Comparison of ENCODE assay signal across 2 cellular contexts in the genomic region with DNA sequence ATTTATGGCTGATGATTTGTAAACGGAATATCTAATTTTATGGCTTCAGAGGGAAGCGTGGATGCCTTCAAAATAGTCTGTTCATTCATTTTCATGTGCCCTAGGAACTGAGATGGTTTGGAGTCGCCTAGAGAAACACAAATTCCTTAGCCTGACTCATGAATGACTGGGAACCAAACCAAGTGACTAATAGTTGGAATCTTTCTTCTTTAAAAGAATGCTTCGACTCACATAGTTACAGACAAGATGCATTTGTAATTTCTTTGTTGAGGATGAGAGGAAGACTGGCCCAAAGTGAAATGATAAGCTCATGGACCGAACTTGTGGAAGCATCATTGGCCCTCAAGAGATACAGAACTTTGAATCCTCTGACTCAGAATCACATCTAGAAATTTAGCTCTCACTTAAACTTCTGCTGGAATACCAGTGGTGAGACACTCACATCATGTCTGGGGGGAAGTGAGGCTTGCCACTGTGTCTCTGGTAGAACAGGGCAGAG.
A peak's percentile ranks its signal among the peaks of the same experiment; 100 is the strongest.
TF ChIP-seq lines count a peak whose summit lies in the region.

No MANE protein-coding gene starts in this region.

TF ChIP-seq in IMR-90, 13 proteins besides CTCF, POLR2A, EP300 and RAD21 (continued from another document):
- TF ChIP-seq RCOR1 (IDR thresholded peaks at IDR 0.05; ENCODE audit: insufficient replicate concordance, low read length) (no peak), SMC3 (IDR thresholded peaks at IDR 0.05; ENCODE audit: low read depth, low read length) (no peak), FOS (IDR thresholded peaks at IDR 0.05; ENCODE audit: low read depth, low read length) (peak; percentile 79), NFE2L2 (IDR thresholded peaks at IDR 0.05; ENCODE audit: low read depth, low read length) (no peak), RFX5 (IDR thresholded peaks at IDR 0.05; ENCODE audit: low read depth, low read length) (no peak), BHLHE40 (IDR thresholded peaks at IDR 0.05; ENCODE audit: low read depth, low read length) (0 out of 2 replicates have a peak, but pooled peaks have one; percentile 21), CHD1 (IDR thresholded peaks at IDR 0.05; ENCODE audit: low read depth, low read length) (no peak), CEBPB (IDR thresholded peaks at IDR 0.05; ENCODE audit: low read depth, low read length) (no peak), MXI1 (IDR thresholded peaks at IDR 0.05; ENCODE audit: borderline replicate concordance, low read depth, low read length) (no peak)
- TF ChIP-seq, protein P1, sequence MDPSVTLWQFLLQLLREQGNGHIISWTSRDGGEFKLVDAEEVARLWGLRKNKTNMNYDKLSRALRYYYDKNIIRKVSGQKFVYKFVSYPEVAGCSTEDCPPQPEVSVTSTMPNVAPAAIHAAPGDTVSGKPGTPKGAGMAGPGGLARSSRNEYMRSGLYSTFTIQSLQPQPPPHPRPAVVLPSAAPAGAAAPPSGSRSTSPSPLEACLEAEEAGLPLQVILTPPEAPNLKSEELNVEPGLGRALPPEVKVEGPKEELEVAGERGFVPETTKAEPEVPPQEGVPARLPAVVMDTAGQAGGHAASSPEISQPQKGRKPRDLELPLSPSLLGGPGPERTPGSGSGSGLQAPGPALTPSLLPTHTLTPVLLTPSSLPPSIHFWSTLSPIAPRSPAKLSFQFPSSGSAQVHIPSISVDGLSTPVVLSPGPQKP (IDR thresholded peaks at IDR 0.05; ENCODE audit: borderline replicate concordance, low read depth, low read length), result no peak
- TF ChIP-seq, protein P2, sequence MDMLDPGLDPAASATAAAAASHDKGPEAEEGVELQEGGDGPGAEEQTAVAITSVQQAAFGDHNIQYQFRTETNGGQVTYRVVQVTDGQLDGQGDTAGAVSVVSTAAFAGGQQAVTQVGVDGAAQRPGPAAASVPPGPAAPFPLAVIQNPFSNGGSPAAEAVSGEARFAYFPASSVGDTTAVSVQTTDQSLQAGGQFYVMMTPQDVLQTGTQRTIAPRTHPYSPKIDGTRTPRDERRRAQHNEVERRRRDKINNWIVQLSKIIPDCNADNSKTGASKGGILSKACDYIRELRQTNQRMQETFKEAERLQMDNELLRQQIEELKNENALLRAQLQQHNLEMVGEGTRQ (IDR thresholded peaks at IDR 0.05; ENCODE audit: low read depth, low read length), result no peak

TF ChIP-seq in endothelial cell of umbilical vein, 7 proteins besides CTCF, POLR2A, EP300 and RAD21 (continued from another document):
- TF ChIP-seq GATA2 (IDR thresholded peaks at IDR 0.05; ENCODE audit: insufficient read depth, insufficient read length, low read depth, low read length) (no peak), POLR2AphosphoS5 (IDR thresholded peaks at IDR 0.05; ENCODE audit: insufficient read depth, low read depth, low read length) (peak; percentile 48), MYC (IDR thresholded peaks at IDR 0.05; ENCODE audit: low read depth, low read length) (no peak), JUN (IDR thresholded peaks at IDR 0.05; ENCODE audit: borderline replicate concordance, insufficient read depth, insufficient read length, low read depth) (peak; percentile 80)
- TF ChIP-seq, protein P3, sequence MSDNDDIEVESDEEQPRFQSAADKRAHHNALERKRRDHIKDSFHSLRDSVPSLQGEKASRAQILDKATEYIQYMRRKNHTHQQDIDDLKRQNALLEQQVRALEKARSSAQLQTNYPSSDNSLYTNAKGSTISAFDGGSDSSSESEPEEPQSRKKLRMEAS (IDR thresholded peaks at IDR 0.05; ENCODE audit: insufficient read depth, insufficient read length), result no peak
